In the genomic region with DNA sequence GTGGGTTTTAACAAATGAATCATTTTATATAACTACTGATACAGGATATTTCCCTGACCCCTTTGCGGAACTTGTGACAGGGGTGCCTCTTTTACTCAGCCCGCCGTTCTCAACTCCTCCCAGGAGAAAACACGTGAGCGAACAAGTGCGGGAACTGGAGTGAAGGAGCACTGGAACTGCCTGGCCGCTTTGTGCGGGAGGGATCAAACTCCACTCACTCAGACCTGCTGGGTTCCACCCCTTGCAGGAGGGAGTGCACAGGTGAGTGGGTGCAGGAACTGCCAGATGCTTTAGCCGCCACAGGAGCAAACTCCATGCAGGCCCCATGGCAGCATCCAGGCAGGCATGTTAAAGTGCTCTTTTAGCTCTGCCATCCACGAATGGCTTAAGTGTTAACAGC, we compare ENCODE assay signal across 19 cellular contexts.
DNase-seq lines count a peak whose midpoint lies in the region; ATAC-seq, FAIRE-seq and TF ChIP-seq lines count a peak whose summit lies in the region.
"Had no signal": no experiment of that assay in that cellular context is flagged by ENCODE, and none has a peak within 500 bp of the region (broad histone marks: within the 10 kb centered on the region; RNA-seq: fewer than 3 reads in every experiment).

No MANE protein-coding gene starts in this region.

- CTCF ChIA-PET in HepG2 (lab: Yijun Ruan, JAX; ENCODE audit: low intra/inter-chr PET ratio, low total read pairs) = no interaction called here

- POLR2A ChIA-PET in HepG2 (lab: Yijun Ruan, JAX) = no interaction called here

- TF ChIP-seq EP300 in HepG2 (IDR thresholded peaks at IDR 0.05; ENCODE audit: low read depth in 2 of 2, low read length in 2 of 2) (no peak), HepG2 (CRISPR knock-in tag; IDR thresholded peaks at IDR 0.05; ENCODE audit: borderline replicate concordance) (no peak), transverse colon (IDR thresholded peaks at IDR 0.05; ENCODE audit: low read depth) (no peak)

- no peak overlapping the region for H3K4me2 ChIP-seq in HepG2 (ENCODE audit: low read depth, low read length)
- H3K4me2 ChIP-seq: A549 had no signal

- no peaks in the 10 kb centered on the region for H3K79me2 ChIP-seq in HepG2 (ENCODE audit: insufficient read depth, low read length)

- WGBS in HepG2 (ENCODE audit: low lambda C conversion rate) = 2% methylated on average over 8 of the region's 10 CpGs
- WGBS in right lobe of liver (ENCODE audit: insufficient coverage, low coverage, low lambda C conversion rate, missing lambda C conversion rate) = 67% methylated on average over 9 of the region's 10 CpGs
- WGBS in spleen, 5 donors = 84 to 94% (median 88%) methylated on average over 10 of the region's 10 CpGs
- WGBS in transverse colon (ENCODE audit: low coverage in 1 of 2), 2 donors = 84 to 100% methylated on average over 8 to 10 of the region's 10 CpGs

- H3K9ac ChIP-seq in HepG2 (ENCODE audit: insufficient read depth, low read depth, low read length) = no peak overlapping the region
- H3K9ac ChIP-seq: GM23248 had no signal

- DNase-seq in HepG2 (ENCODE audit: low spot score) (no peak), right lobe of liver (no peak), spleen (peak; percentile 63), NCI-H1930 (lab: John Stamatoyannopoulos, UW) (no peak), HFFc6 (no peak), transverse colon (no peak)
- DNase-seq: AML-193; Caco-2; CD4-positive, alpha-beta T cell; GM23248; H7 had no signal

- H3K27ac Mint-ChIP-seq in HFFc6 = no peak overlapping the region
- H3K27ac Mint-ChIP-seq: CD4-positive, alpha-beta T cell had no signal

- H3K27ac ChIP-seq in HepG2 (ENCODE audit: extremely low read length, insufficient read depth, low read length) (no peak overlapping the region), right lobe of liver (no peak overlapping the region), spleen (no peak overlapping the region), transverse colon (no peak overlapping the region)
- H3K27ac ChIP-seq: 22Rv1, A549, C4-2B, GM23248 had no signal

- H3K36me3 Mint-ChIP-seq in HFFc6 (ENCODE audit: low read depth) = no peaks in the 10 kb centered on the region

- peaks cover 22% of the 10 kb centered on the region for H3K9me3 Mint-ChIP-seq in HFFc6

- in situ Hi-C loops in HepG2 (cut with HindIII; ENCODE audit: extremely low pct_ligation_motif_present, low pct_unique_long_range_greater_than_20kb) = no loop called here
- in situ Hi-C loops in transverse colon (cut with MboI; ENCODE audit: low pct_ligation_motif_present in 1 of 4, low pct_unique_long_range_greater_than_20kb in 1 of 4, low sequenced_read_pairs in 3 of 4) = no loop called here

- H3K4me3 ChIP-seq in HepG2 (replicated peaks in 1 of 3; ENCODE audit: insufficient read depth in 1 of 3, low read depth in 2 of 3, low read length in 3 of 3) = no peak overlapping the region
- H3K4me3 ChIP-seq in right lobe of liver = no peak overlapping the region
- H3K4me3 ChIP-seq in neuron (ENCODE audit: low read length) = no peak overlapping the region
- H3K4me3 ChIP-seq in spleen = no peak overlapping the region
- H3K4me3 ChIP-seq in transverse colon = no peak overlapping the region
- H3K4me3 ChIP-seq: A549, GM23248 had no signal

- H3K4me1 Mint-ChIP-seq in HFFc6 (ENCODE audit: low read depth) = no peaks in the 10 kb centered on the region

- no peaks in the 10 kb centered on the region for H3K9me3 ChIP-seq in HepG2 (ENCODE audit: low read length)
- H3K9me3 ChIP-seq in right lobe of liver = no peaks in the 10 kb centered on the region
- peaks cover 2% of the 10 kb centered on the region for H3K9me3 ChIP-seq in neuron (ENCODE audit: low read length)
- peaks cover 0 to 27% (median 4%) of the 10 kb centered on the region in 8 donors for H3K9me3 ChIP-seq in spleen
- peaks cover 0 to 2% of the 10 kb centered on the region in 2 donors for H3K9me3 ChIP-seq in transverse colon
- H3K9me3 ChIP-seq: A549, Caco-2 had no signal

- no peaks in the 10 kb centered on the region for H3K27me3 Mint-ChIP-seq in HFFc6 (ENCODE audit: insufficient read depth)
- H3K27me3 Mint-ChIP-seq: CD4-positive, alpha-beta T cell had no signal

- TF ChIP-seq RAD21 in HepG2 (CRISPR knock-in tag; IDR thresholded peaks at IDR 0.05) = no peak

- H3K36me3 ChIP-seq in HepG2 (replicated peaks in 1 of 2; ENCODE audit: control insufficient read depth in 1 of 2, insufficient read depth in 2 of 2, low read length in 2 of 2) (no peaks in the 10 kb centered on the region), right lobe of liver (no peaks in the 10 kb centered on the region), neuron (ENCODE audit: insufficient read depth, low read length) (no peaks in the 10 kb centered on the region), spleen (no peaks in the 10 kb centered on the region), transverse colon (no peaks in the 10 kb centered on the region)

- no peak for TF ChIP-seq POLR2A in HepG2 (IDR thresholded peaks at IDR 0.05; ENCODE audit: insufficient read depth in 1 of 2, low read depth in 2 of 2, low read length in 2 of 2)
- TF ChIP-seq POLR2A in right lobe of liver (IDR thresholded peaks at IDR 0.05) = no peak
- TF ChIP-seq POLR2A in spleen (IDR thresholded peaks at IDR 0.05) = no peak
- no peak for TF ChIP-seq POLR2A in transverse colon (IDR thresholded peaks at IDR 0.05)

- H3K27me3 ChIP-seq in HepG2 (ENCODE audit: control insufficient read depth in 1 of 2, insufficient read depth in 2 of 2, low read length in 2 of 2) = no peaks in the 10 kb centered on the region
- H3K27me3 ChIP-seq in right lobe of liver = no peaks in the 10 kb centered on the region
- no peaks in the 10 kb centered on the region for H3K27me3 ChIP-seq in neuron (ENCODE audit: insufficient read depth, low read length)
- H3K27me3 ChIP-seq in spleen (replicated peaks in 1 of 7) = no peaks in the 10 kb centered on the region
- no peaks in the 10 kb centered on the region for H3K27me3 ChIP-seq in transverse colon

- ATAC-seq in HepG2 (peak; percentile 40; the same call in 1 of the 3 replicates), right lobe of liver (no peak)
- ATAC-seq: A549, HCT116 had no signal

- H3K4me3 Mint-ChIP-seq in HFFc6 = no peak overlapping the region
- H3K4me3 Mint-ChIP-seq: CD4-positive, alpha-beta T cell had no signal

- no TSS peak for BruUV-seq in HepG2 (replicated peaks; lab: Mats Ljungman, UMichigan)

- TF ChIP-seq CTCF in HepG2 (CRISPR knock-in tag; IDR thresholded peaks at IDR 0.05) (no peak), right lobe of liver (IDR thresholded peaks at IDR 0.05) (no peak), spleen (IDR thresholded peaks at IDR 0.05 in 8 of 11, conservative IDR thresholded peaks at IDR 0.05 in 3 of 11) (no peak), HFFc6 (IDR thresholded peaks at IDR 0.05) (no peak), transverse colon (IDR thresholded peaks at IDR 0.05) (no peak)

- no peaks in the 10 kb centered on the region for H4K20me1 ChIP-seq in HepG2 (ENCODE audit: insufficient read depth, low read length)

- no peak for FAIRE-seq in HepG2 (lab: Jason Lieb, UNC)
- FAIRE-seq: A549, D721Med, G401.6, GM12891 had no signal

- no peaks in the 10 kb centered on the region for H3K4me1 ChIP-seq in HepG2 (ENCODE audit: insufficient read depth, low read length)
- H3K4me1 ChIP-seq in right lobe of liver = no peaks in the 10 kb centered on the region
- H3K4me1 ChIP-seq in neuron (ENCODE audit: insufficient read depth, low read length) = no peaks in the 10 kb centered on the region
- H3K4me1 ChIP-seq in spleen = no peaks in the 10 kb centered on the region
- H3K4me1 ChIP-seq in transverse colon = no peaks in the 10 kb centered on the region
- H3K4me1 ChIP-seq: A549, Caco-2 had no signal

- intact Hi-C loops in HepG2 (cut with micrococcal nuclease; ENCODE audit: unreplicated experiment) = no loop called here
- intact Hi-C loops in right lobe of liver (cut with DNase I) = no loop called here
- intact Hi-C loops in spleen (cut with DNase I; ENCODE audit: low total_unique reads) = no loop called here
- intact Hi-C loops in transverse colon (cut with DNase I; ENCODE audit: low total_unique reads) = no loop called here

- no peak overlapping the region for H2AFZ ChIP-seq in HepG2 (ENCODE audit: low read length)
- peak overlapping the region; percentile 16 for H2AFZ ChIP-seq in neuron (ENCODE audit: low read depth, low read length)
- H2AFZ ChIP-seq: GM23248 had no signal

TF ChIP-seq in HepG2, 621 proteins besides CTCF, POLR2A, EP300 and RAD21:
- TF ChIP-seq NAIF1 (CRISPR knock-in tag; IDR thresholded peaks at IDR 0.05; ENCODE audit: borderline replicate concordance) (no peak), HNRNPUL1 (IDR thresholded peaks at IDR 0.05; ENCODE audit: low read depth, low read length) (no peak), KAT8 (CRISPR knock-in tag; IDR thresholded peaks at IDR 0.05) (no peak), ZNF724P (CRISPR knock-in tag; IDR thresholded peaks at IDR 0.05; ENCODE audit: borderline replicate concordance) (no peak), ZNF382 (CRISPR knock-in tag; IDR thresholded peaks at IDR 0.05; ENCODE audit: borderline replicate concordance) (no peak), ISX (CRISPR knock-in tag; conservative IDR thresholded peaks at IDR 0.05) (no peak)
- TF ChIP-seq, protein P1, sequence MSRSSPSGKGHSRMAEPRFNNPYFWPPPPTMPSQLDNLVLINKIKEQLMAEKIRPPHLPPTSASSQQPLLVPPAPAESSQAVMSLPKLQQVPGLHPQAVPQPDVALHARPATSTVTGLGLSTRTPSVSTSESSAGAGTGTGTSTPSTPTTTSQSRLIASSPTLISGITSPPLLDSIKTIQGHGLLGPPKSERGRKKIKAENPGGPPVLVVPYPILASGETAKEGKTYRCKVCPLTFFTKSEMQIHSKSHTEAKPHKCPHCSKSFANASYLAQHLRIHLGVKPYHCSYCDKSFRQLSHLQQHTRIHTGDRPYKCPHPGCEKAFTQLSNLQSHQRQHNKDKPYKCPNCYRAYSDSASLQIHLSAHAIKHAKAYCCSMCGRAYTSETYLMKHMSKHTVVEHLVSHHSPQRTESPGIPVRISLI (CRISPR knock-in tag; IDR thresholded peaks at IDR 0.05; ENCODE audit: borderline replicate concordance) = no peak
TF ChIP-seq in HepG2: peak in this region for 0.
